ENCODE assay signal across 8 cellular contexts in genomic region chr16:74107795-74108610, GRCh38.
DNase-seq lines count a peak whose midpoint lies in the region; ATAC-seq and TF ChIP-seq lines count a peak whose summit lies in the region.

No MANE protein-coding gene starts in this region.

- TF ChIP-seq CTCF in A673 (conservative IDR thresholded peaks at IDR 0.05; ENCODE audit: low read depth, low read length) (peak; percentile 86), HFFc6 (IDR thresholded peaks at IDR 0.05) (peak; percentile 61)

- CTCF ChIA-PET in A673 (lab: Charles Lee), result interaction anchor here (0.5 to 1.3 kb wide), 3 partner anchors 44 to 201 kb away, joined by 3 to 10 read pairs (median 5); no protein-coding TSS in a partner anchor

- no TSS peak for BruUV-seq in A673 (replicated peaks; lab: Mats Ljungman, UMichigan)

- H3K4me1 ChIP-seq in A673 (ENCODE audit: insufficient read depth, low read length, poor library complexity, severe bottlenecking), result peaks cover 6% of the 10 kb centered on the region

- peak overlapping the region; percentile 33; the same call in 1 of the 2 replicates for H3K4me3 Mint-ChIP-seq in HFFc6

- intact Hi-C loops in A673 (cut with micrococcal nuclease; ENCODE audit: unreplicated experiment), result loop anchor here (5.0 to 10.0 kb wide), 3 partner anchors 119 to 169 kb away; no protein-coding TSS in a partner anchor

- no peaks in the 10 kb centered on the region for H3K27me3 Mint-ChIP-seq in HFFc6 (ENCODE audit: insufficient read depth)

- H3K9me3 ChIP-seq in A673 (ENCODE audit: low read depth, low read length, poor library complexity, severe bottlenecking), result no peaks in the 10 kb centered on the region

- no peak overlapping the region for H3K27ac ChIP-seq in A673 (ENCODE audit: low read depth, low read length, poor library complexity, severe bottlenecking)

- H3K4me1 Mint-ChIP-seq in HFFc6 (ENCODE audit: low read depth), result no peaks in the 10 kb centered on the region; the same call in 1 of the 2 replicates

- H3K36me3 Mint-ChIP-seq in HFFc6 (ENCODE audit: low read depth), result no peaks in the 10 kb centered on the region

- DNase-seq in A673 (ENCODE audit: low spot score) (peak; percentile 79), G401 (ENCODE audit: low spot score) (peak; percentile 7), HFFc6 (no peak), NCI-H748 (lab: John Stamatoyannopoulos, UW; ENCODE audit: unreplicated experiment) (peak; percentile 58), iris pigment epithelial cell (ENCODE audit: low read depth) (peak; percentile 21)
- DNase-seq in activated naive CD4-positive, alpha-beta T cell treated with anti-CD3 and anti-CD28 coated beads, Interleukin-2, amount 50 U/mL, for 16 hours, result peak; percentile 19
- peak; percentile 51 for DNase-seq in stimulated activated naive CD8-positive, alpha-beta T cell treated with anti-CD3 and anti-CD28 coated beads, Interleukin-15, Interleukin-2, amounts not matched to agents 100 U/mL and 50 U/mL, for 24 hours

- H3K4me3 ChIP-seq in A673 (ENCODE audit: low read depth, low read length, poor library complexity, severe bottlenecking), result peak overlapping the region; percentile 21

- no peaks in the 10 kb centered on the region for H3K36me3 ChIP-seq in A673 (ENCODE audit: insufficient read depth, low read length, poor library complexity, severe bottlenecking)

- POLR2A ChIA-PET in A673 (lab: Charles Lee; ENCODE audit: low non-redundant PET), result no interaction called here

- H3K27ac Mint-ChIP-seq in HFFc6, result no peak overlapping the region

- no peaks in the 10 kb centered on the region for H3K27me3 ChIP-seq in A673 (replicated peaks; ENCODE audit: insufficient read depth, low read depth, low read length, poor library complexity)

- in situ Hi-C loops in G401 (cut with HindIII; ENCODE audit: low sequenced_read_pairs), result no loop called here

- ATAC-seq in stimulated activated naive CD8-positive, alpha-beta T cell treated with anti-CD3 and anti-CD28 coated beads, Interleukin-15, Interleukin-2, amounts not matched to agents 100 U/mL and 50 U/mL, for 24 hours, result peak; percentile 40
- ATAC-seq in HG03139 (IDR thresholded peaks at IDR 0.05; ENCODE audit: unreplicated experiment), result no peak

- no peaks in the 10 kb centered on the region; the same call in 1 of the 2 replicates for H3K9me3 Mint-ChIP-seq in HFFc6
